ENCODE assay signal across 1 cellular context in the genomic region with DNA sequence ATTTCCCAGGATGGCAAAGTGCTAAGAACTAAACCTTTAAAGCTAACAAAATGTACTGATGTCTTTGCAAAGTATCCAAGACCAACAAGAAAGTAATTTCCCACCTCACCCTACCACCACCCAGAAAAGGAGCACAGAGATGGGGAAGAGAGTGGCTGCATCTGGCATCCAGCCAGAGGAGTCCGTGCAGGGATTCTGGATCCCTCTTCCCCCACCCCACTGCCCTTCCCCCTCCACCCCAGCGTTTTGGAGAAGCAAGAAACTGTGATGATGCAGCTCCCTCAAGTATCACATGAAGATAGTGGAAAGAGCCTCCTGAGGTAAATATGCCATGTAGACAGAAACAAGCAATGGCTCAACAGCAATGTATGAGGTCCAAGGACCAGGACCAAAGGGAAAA.
TF ChIP-seq lines count a peak whose summit lies in the region.

No MANE protein-coding gene starts in this region.

TF ChIP-seq in HepG2, 621 proteins besides CTCF, POLR2A, EP300 and RAD21 (continued from another document):
- peak; percentile 36 to 50; a peak in 3 of 4 replicates for TF ChIP-seq MAFK (conservative IDR thresholded peaks at IDR 0.05 in 1 of 2, IDR thresholded peaks at IDR 0.05 in 1 of 2; ENCODE audit: low read length in 2 of 2)
